Comparison of ENCODE assay signal across 1 cellular context in the genomic region with DNA sequence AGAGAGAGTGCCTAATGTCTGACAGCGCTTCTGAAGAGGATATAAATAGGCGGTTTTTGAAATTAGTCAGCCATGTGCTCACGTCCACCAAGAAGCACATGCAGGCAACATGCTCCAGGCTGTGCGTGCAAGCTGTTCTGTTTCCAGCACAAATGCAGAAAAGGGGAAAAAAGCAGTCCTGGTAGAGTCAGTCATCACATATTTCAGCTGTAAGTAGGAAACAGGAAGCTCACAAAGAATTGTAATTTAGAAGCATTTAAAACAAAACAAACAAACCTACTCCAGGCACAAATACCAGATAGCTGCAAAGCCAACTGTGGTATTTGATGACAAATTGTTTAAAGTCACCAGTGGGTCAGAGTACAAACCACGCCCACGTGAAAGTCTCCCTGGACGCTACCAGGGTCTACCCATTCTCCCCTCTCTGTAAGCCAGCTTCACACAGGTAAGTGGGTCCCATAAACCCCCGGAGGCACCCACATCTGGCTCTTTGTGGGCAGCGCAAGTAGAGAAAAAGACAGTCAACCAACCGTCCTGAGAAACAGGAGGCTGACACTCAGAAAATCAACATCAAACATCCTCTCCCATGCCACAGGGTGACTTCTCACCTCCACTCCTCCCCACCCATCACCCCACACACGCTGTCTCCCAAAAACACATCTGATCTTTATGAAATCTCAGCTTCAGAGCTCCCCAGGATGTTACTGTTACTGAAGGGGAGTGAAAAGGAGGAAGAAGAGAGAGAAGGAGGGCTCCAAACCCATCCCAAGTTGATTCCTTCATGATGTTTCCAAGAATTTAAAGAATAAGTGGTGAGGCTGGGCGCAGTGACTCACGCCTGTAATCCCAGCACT.
TF ChIP-seq lines count a peak whose summit lies in the region.

No MANE protein-coding gene starts in this region.

TF ChIP-seq in GM23338, 12 proteins besides CTCF, POLR2A, EP300 and RAD21 (continued from another document):
- TF ChIP-seq, protein P1, sequence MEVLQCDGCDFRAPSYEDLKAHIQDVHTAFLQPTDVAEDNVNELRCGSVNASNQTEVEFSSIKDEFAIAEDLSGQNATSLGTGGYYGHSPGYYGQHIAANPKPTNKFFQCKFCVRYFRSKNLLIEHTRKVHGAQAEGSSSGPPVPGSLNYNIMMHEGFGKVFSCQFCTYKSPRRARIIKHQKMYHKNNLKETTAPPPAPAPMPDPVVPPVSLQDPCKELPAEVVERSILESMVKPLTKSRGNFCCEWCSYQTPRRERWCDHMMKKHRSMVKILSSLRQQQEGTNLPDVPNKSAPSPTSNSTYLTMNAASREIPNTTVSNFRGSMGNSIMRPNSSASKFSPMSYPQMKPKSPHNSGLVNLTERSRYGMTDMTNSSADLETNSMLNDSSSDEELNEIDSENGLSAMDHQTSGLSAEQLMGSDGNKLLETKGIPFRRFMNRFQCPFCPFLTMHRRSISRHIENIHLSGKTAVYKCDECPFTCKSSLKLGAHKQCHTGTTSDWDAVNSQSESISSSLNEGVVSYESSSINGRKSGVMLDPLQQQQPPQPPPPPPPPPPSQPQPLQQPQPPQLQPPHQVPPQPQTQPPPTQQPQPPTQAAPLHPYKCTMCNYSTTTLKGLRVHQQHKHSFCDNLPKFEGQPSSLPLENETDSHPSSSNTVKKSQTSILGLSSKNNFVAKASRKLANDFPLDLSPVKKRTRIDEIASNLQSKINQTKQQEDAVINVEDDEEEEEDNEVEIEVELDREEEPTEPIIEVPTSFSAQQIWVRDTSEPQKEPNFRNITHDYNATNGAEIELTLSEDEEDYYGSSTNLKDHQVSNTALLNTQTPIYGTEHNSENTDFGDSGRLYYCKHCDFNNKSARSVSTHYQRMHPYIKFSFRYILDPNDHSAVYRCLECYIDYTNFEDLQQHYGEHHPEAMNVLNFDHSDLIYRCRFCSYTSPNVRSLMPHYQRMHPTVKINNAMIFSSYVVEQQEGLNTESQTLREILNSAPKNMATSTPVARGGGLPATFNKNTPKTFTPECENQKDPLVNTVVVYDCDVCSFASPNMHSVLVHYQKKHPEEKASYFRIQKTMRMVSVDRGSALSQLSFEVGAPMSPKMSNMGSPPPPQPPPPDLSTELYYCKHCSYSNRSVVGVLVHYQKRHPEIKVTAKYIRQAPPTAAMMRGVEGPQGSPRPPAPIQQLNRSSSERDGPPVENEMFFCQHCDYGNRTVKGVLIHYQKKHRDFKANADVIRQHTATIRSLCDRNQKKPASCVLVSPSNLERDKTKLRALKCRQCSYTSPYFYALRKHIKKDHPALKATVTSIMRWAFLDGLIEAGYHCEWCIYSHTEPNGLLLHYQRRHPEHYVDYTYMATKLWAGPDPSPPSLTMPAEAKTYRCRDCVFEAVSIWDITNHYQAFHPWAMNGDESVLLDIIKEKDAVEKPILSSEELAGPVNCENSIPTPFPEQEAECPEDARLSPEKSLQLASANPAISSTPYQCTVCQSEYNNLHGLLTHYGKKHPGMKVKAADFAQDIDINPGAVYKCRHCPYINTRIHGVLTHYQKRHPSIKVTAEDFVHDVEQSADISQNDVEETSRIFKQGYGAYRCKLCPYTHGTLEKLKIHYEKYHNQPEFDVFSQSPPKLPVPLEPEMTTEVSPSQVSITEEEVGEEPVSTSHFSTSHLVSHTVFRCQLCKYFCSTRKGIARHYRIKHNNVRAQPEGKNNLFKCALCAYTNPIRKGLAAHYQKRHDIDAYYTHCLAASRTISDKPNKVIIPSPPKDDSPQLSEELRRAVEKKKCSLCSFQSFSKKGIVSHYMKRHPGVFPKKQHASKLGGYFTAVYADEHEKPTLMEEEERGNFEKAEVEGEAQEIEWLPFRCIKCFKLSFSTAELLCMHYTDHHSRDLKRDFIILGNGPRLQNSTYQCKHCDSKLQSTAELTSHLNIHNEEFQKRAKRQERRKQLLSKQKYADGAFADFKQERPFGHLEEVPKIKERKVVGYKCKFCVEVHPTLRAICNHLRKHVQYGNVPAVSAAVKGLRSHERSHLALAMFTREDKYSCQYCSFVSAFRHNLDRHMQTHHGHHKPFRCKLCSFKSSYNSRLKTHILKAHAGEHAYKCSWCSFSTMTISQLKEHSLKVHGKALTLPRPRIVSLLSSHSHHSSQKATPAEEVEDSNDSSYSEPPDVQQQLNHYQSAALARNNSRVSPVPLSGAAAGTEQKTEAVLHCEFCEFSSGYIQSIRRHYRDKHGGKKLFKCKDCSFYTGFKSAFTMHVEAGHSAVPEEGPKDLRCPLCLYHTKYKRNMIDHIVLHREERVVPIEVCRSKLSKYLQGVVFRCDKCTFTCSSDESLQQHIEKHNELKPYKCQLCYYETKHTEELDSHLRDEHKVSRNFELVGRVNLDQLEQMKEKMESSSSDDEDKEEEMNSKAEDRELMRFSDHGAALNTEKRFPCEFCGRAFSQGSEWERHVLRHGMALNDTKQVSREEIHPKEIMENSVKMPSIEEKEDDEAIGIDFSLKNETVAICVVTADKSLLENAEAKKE (CRISPR knock-in tag; IDR thresholded peaks at IDR 0.05) = no peak
